15 cellular contexts compared by ENCODE assay signal in genomic region chr3:49747792-49748480, GRCh38. TPM values are rescaled to one million over a fixed set of nuclear protein-coding genes. Genes with fewer than 3 reads are reported as not detected.
A peak's percentile ranks its signal among the peaks of the same experiment; 100 is the strongest.
DNase-seq lines count a peak whose midpoint lies in the region; ATAC-seq, FAIRE-seq and TF ChIP-seq lines count a peak whose summit lies in the region.
"Had no signal": no experiment of that assay in that cellular context is flagged by ENCODE, and none has a peak within 500 bp of the region (broad histone marks: within the 10 kb centered on the region; RNA-seq: fewer than 3 reads in every experiment).

No MANE protein-coding gene starts in this region.

- peaks cover 45% of the 10 kb centered on the region for H3K36me3 Mint-ChIP-seq in MCF 10A (ENCODE audit: insufficient read depth, unreplicated experiment)
- H3K36me3 Mint-ChIP-seq in natural killer cell = peaks cover 9% of the 10 kb centered on the region
- H3K36me3 Mint-ChIP-seq: activated naive CD4-positive, alpha-beta T cell treated with anti-CD3 and anti-CD28 coated beads, Interleukin-2, amount 50 U/mL, for 72 hours had no signal

- H3K27ac Mint-ChIP-seq in MCF 10A (ENCODE audit: low read depth, unreplicated experiment) (peak overlapping the region; percentile 32), natural killer cell (peak overlapping the region in 1 of 2 donors; percentile 56)

- no peaks in the 10 kb centered on the region for H3K9me3 ChIP-seq in breast epithelium
- H3K9me3 ChIP-seq: heart left ventricle, thyroid gland had no signal

- H3K9me3 Mint-ChIP-seq in MCF 10A (ENCODE audit: unreplicated experiment) (no peaks in the 10 kb centered on the region), natural killer cell (no peaks in the 10 kb centered on the region)
- H3K9me3 Mint-ChIP-seq: activated naive CD4-positive, alpha-beta T cell treated with anti-CD3 and anti-CD28 coated beads, Interleukin-2, amount 50 U/mL, for 72 hours; nephron had no signal

- DNase-seq in MCF 10A (ENCODE audit: unreplicated experiment) = peak; percentile 63
- no peak for DNase-seq in breast epithelium (ENCODE audit: low spot score in 2 of 2)
- peak; percentile 61 for DNase-seq in bronchial epithelial cell (ENCODE audit: low read depth)
- peak; percentile 92 for DNase-seq in iris pigment epithelial cell (ENCODE audit: low read depth)
- no peak for DNase-seq in natural killer cell
- DNase-seq in NCI-H1048 (lab: John Stamatoyannopoulos, UW) = no peak
- no peak for DNase-seq in NCI-H1436 (lab: John Stamatoyannopoulos, UW)
- DNase-seq: ACHN, cortex of kidney, heart left ventricle, NCI-H2029, thyroid gland had no signal

- no peak overlapping the region for H3K27ac ChIP-seq in breast epithelium
- H3K27ac ChIP-seq: heart left ventricle, thyroid gland had no signal

- H3K27me3 Mint-ChIP-seq in MCF 10A (ENCODE audit: insufficient read depth, unreplicated experiment) (no peaks in the 10 kb centered on the region), natural killer cell (ENCODE audit: low read depth in 2 of 2) (no peaks in the 10 kb centered on the region)

- H3K4me3 Mint-ChIP-seq in MCF 10A (ENCODE audit: unreplicated experiment) (no peak overlapping the region), natural killer cell (no peak overlapping the region)
- H3K4me3 Mint-ChIP-seq: nephron had no signal

- H3K36me3 ChIP-seq in breast epithelium (no peaks in the 10 kb centered on the region), bronchial epithelial cell (ENCODE audit: control insufficient read depth, insufficient read depth, low read length) (peaks cover 7% of the 10 kb centered on the region)
- H3K36me3 ChIP-seq: thyroid gland had no signal

- no peak for TF ChIP-seq POLR2A in breast epithelium (IDR thresholded peaks at IDR 0.05)

- H3K4me1 ChIP-seq in breast epithelium = no peaks in the 10 kb centered on the region
- H3K4me1 ChIP-seq: thyroid gland had no signal

- no peak for TF ChIP-seq CTCF in MCF 10A (IDR thresholded peaks at IDR 0.05; ENCODE audit: unreplicated experiment)
- no peak for TF ChIP-seq CTCF in breast epithelium (IDR thresholded peaks at IDR 0.05)
- TF ChIP-seq CTCF in bronchial epithelial cell (IDR thresholded peaks at IDR 0.05; ENCODE audit: insufficient read depth, low read length, severe bottlenecking) = no peak
- no peak for TF ChIP-seq CTCF in natural killer cell (IDR thresholded peaks at IDR 0.05)

- ATAC-seq in HG03097 (IDR thresholded peaks at IDR 0.05; ENCODE audit: low FRiP score, unreplicated experiment) (no peak), natural killer cell (no peak)
- ATAC-seq: activated naive CD4-positive, alpha-beta T cell treated with anti-CD3 and anti-CD28 coated beads, Interleukin-2, amount 50 U/mL, for 72 hours; heart left ventricle had no signal

- H3K27me3 ChIP-seq in breast epithelium = no peaks in the 10 kb centered on the region
- H3K27me3 ChIP-seq in bronchial epithelial cell (ENCODE audit: control insufficient read depth, insufficient read depth, low read length) = no peaks in the 10 kb centered on the region
- H3K27me3 ChIP-seq: heart left ventricle, thyroid gland had no signal

- intact Hi-C loops in MCF 10A (cut with micrococcal nuclease) = no loop called here
- intact Hi-C loops in breast epithelium (cut with DNase I; ENCODE audit: low total_unique reads) = no loop called here
- intact Hi-C loops in natural killer cell (cut with micrococcal nuclease) = no loop called here

- H3K4me1 Mint-ChIP-seq in MCF 10A (ENCODE audit: insufficient read depth, unreplicated experiment) (peaks cover 22% of the 10 kb centered on the region), natural killer cell (peaks cover 10 to 12% of the 10 kb centered on the region in 2 donors)
- H3K4me1 Mint-ChIP-seq: nephron had no signal

- CTCF ChIA-PET in MCF 10A (lab: Yijun Ruan, JAX) = interaction anchor here (0.8 kb wide), 1 partner anchor 38 kb away, joined by 3 read pairs; the partner anchor contains the start of gene IP6K1

- no peak for FAIRE-seq in bronchial epithelial cell (lab: Jason Lieb, UNC)

- POLR2A ChIA-PET in MCF 10A (lab: Yijun Ruan, JAX) = interaction anchor here (0.9 to 1.9 kb wide), 3 partner anchors 9 to 25 kb away, joined by 3 to 7 read pairs (median 4); partner anchors contain the start of gene GMPPB

- H3K4me3 ChIP-seq in breast epithelium = no peak overlapping the region
- H3K4me3 ChIP-seq in bronchial epithelial cell (ENCODE audit: low read depth, low read length) = no peak overlapping the region
- H3K4me3 ChIP-seq: heart left ventricle, thyroid gland had no signal

- no TSS peak for BruUV-seq in MCF 10A (replicated peaks; lab: Mats Ljungman, UMichigan)

RNA-seq across cellular contexts. Expression of gene GMPPB, which starts 24.2 kb away (rescaled TPM):
- total RNA-seq in MCF 10A (2022) = 84.3 and 88.1 TPM in 2 replicates
- total RNA-seq in breast epithelium = 10 to 100 TPM; 17.4 to 40.0 (median 21.2) TPM
- 28.4 and 57.7 TPM in 2 replicates for total RNA-seq in bronchial epithelial cell
- total RNA-seq in natural killer cell = 10 to 100 TPM; 24.1 to 28.9 (median 27.5) TPM

RNA-seq across cellular contexts. Expression of gene AMIGO3, which starts 28.5 kb away (rescaled TPM):
- total RNA-seq in MCF 10A (2022) (0.79 TPM in 1 of 2 replicates, not detected in the other), breast epithelium (1 to 10 TPM in 2 of 3 donors, under 1 TPM in 1; 0.98 to 1.3 (median 1.0) TPM), bronchial epithelial cell (not detected in 2 replicates), natural killer cell (1 to 10 TPM in 2 of 3 donors, not detected in 1; 1.3 to 1.9 TPM)
- total RNA-seq: activated naive CD4-positive, alpha-beta T cell treated with anti-CD3 and anti-CD28 coated beads, Interleukin-2, amount 50 U/mL, for 72 hours had no signal

RNA-seq across cellular contexts. Expression of gene IP6K1, which starts 38.4 kb away (rescaled TPM):
- 43.4 and 44.8 TPM in 2 replicates for total RNA-seq in MCF 10A (2022)
- 10 to 100 TPM; 24.8 to 45.9 (median 45.8) TPM for total RNA-seq in breast epithelium
- 20.3 and 27.1 TPM in 2 replicates for total RNA-seq in bronchial epithelial cell
- 10 to 100 TPM; 53.7 to 68.7 (median 57.9) TPM for total RNA-seq in natural killer cell

RNA-seq across cellular contexts. Expression of gene CDHR4, which starts 51.7 kb away (rescaled TPM):
- 0.44 and 1.1 TPM in 2 replicates for total RNA-seq in MCF 10A (2022)
- not detected for total RNA-seq in breast epithelium
- total RNA-seq in bronchial epithelial cell = not detected in 2 replicates
- total RNA-seq in natural killer cell = under 1 TPM in 1 of 3 donors, not detected in 2; 0.30 TPM
- total RNA-seq: heart left ventricle, thyroid gland had no signal

RNA-seq across cellular contexts. Expression of gene INKA1, which starts 55.1 kb away (rescaled TPM):
- 4.8 and 7.4 TPM in 2 replicates for total RNA-seq in MCF 10A (2022)
- total RNA-seq in breast epithelium = 1 to 10 TPM; 2.3 to 4.5 (median 4.2) TPM
- 19.5 and 21.6 TPM in 2 replicates for total RNA-seq in bronchial epithelial cell
- under 1 TPM in 2 of 3 donors, not detected in 1; 0.52 to 0.83 TPM for total RNA-seq in natural killer cell

Comparison
In these comparisons a context has a peak if more than half of its experiments do, and no peak if none do; other contexts are left out.
1. DNase-seq: peak in MCF 10A (single experiment), bronchial epithelial cell (single experiment) and iris pigment epithelial cell (single experiment); none in breast epithelium (0 of 2), natural killer cell (single experiment), NCI-H1048 (single experiment) and NCI-H1436 (single experiment).